In the genomic region with DNA sequence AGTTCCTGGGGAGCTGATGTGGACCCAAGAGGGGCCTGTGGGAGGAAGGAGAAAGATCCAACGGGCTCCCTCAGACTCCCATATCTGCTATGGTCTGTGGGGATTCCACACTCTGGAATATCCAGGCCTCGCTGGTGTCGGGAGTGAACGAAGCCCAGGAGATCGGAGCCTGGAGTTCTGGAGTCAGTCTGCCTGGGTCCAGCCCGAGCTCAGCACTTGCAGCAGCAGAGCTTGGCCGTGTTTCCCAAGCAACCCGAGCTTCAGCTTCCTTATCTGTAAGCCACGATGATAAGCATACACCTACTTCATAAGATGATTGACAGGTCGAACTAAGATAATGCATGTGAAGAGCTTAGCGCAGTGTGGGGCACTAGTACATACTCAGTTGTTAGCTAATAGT, we compare ENCODE assay signal across 19 cellular contexts. TPM values are rescaled to one million over a fixed set of nuclear protein-coding genes. Genes with fewer than 3 reads are reported as not detected.
DNase-seq lines count a peak whose midpoint lies in the region; ATAC-seq, FAIRE-seq and TF ChIP-seq lines count a peak whose summit lies in the region.
"Had no signal": no experiment of that assay in that cellular context is flagged by ENCODE, and none has a peak within 500 bp of the region (broad histone marks: within the 10 kb centered on the region; RNA-seq: fewer than 3 reads in every experiment).

No MANE protein-coding gene starts in this region.

- peaks cover 47% of the 10 kb centered on the region for H3K4me1 ChIP-seq in left ventricle myocardium inferior
- peaks cover 10% of the 10 kb centered on the region for H3K4me1 ChIP-seq in right cardiac atrium (ENCODE audit: control insufficient read depth, insufficient read depth, low read length)

- H3K27me3 ChIP-seq in left ventricle myocardium inferior (ENCODE audit: low read depth): no peaks in the 10 kb centered on the region
- H3K27me3 ChIP-seq in right cardiac atrium (ENCODE audit: control insufficient read depth, insufficient read depth): no peaks in the 10 kb centered on the region
- H3K27me3 ChIP-seq: Peyer's patch had no signal

- H3K4me3 ChIP-seq in left ventricle myocardium inferior: no peak overlapping the region
- no peak overlapping the region for H3K4me3 ChIP-seq in right cardiac atrium (ENCODE audit: low read length)
- H3K4me3 ChIP-seq: Peyer's patch had no signal

- 54% methylated on average over 11 of the region's 11 CpGs for WGBS in right cardiac atrium

- DNase-seq in Right ventricle myocardium inferior (ENCODE audit: missing footprints): peak; percentile 60
- no peak for DNase-seq in left ventricle myocardium inferior
- DNase-seq in amniotic epithelial cell (ENCODE audit: low read depth): peak; percentile 93
- DNase-seq in right cardiac atrium: peak in 2 of 3 donors; percentile 49 to 69
- no peak for DNase-seq in urothelium cell line (ENCODE audit: low spot score)
- no peak for DNase-seq in GM13977 (ENCODE audit: low spot score)
- no peak for DNase-seq in NCI-H187 treated with DMSO at 0.1 percent for 48 hours (lab: John Stamatoyannopoulos, UW)
- DNase-seq: DMS153, GDM1, GOT3, NCI-H1417, NCI-H1930, NCI-H2171, NCI-H446 treated with DMSO at 0.1 percent for 48 hours, Peyer's patch, SHP77, SK-N-SH had no signal

- H3K27ac ChIP-seq in left ventricle myocardium inferior (replicated peaks): no peak overlapping the region
- no peak overlapping the region for H3K27ac ChIP-seq in right cardiac atrium (ENCODE audit: low read length)
- H3K27ac ChIP-seq: Peyer's patch had no signal

- H3K36me3 ChIP-seq in left ventricle myocardium inferior: no peaks in the 10 kb centered on the region
- H3K36me3 ChIP-seq: Peyer's patch had no signal

- in situ Hi-C loops in GM13977 (cut with MboI; ENCODE audit: low pct_unique_long_range_greater_than_20kb, low sequenced_read_pairs, unreplicated experiment): no loop called here

- ATAC-seq in Right ventricle myocardium inferior: peak; percentile 9
- ATAC-seq in right cardiac atrium: peak in 1 of 2 donors; percentile 13
- no peak for ATAC-seq in GM19455 (IDR thresholded peaks at IDR 0.05; ENCODE audit: unreplicated experiment)

- intact Hi-C loops in Right ventricle myocardium inferior (cut with DNase I) (no loop called here), left ventricle myocardium inferior (cut with micrococcal nuclease) (no loop called here), right cardiac atrium (cut with DNase I) (loop anchor here in 2 of 4 donors (10.0 kb wide), 3 partner anchors 57 to 203 kb away; no protein-coding TSS in a partner anchor)

- TF ChIP-seq CTCF in left ventricle myocardium inferior (IDR thresholded peaks at IDR 0.05; ENCODE audit: borderline replicate concordance) (no peak), GM13977 (IDR thresholded peaks at IDR 0.05; ENCODE audit: extremely low read depth, insufficient read depth, missing control alignments) (no peak)

- H3K9me3 ChIP-seq in left ventricle myocardium inferior (replicated peaks): no peaks in the 10 kb centered on the region
- H3K9me3 ChIP-seq in right cardiac atrium (ENCODE audit: control insufficient read depth, low read length): no peaks in the 10 kb centered on the region
- H3K9me3 ChIP-seq: Peyer's patch, SK-N-SH had no signal

- FAIRE-seq in urothelium cell line (lab: Jason Lieb, UNC): peak; percentile 56
- FAIRE-seq: GM19239 had no signal

RNA-seq across cellular contexts. Expression of a gene that starts 10.1 kb away (rescaled TPM):
- total RNA-seq in Right ventricle myocardium inferior: 7.6 TPM
- total RNA-seq in left ventricle myocardium inferior: 26.5 TPM
- total RNA-seq in right cardiac atrium: 10 to 100 TPM; 13.9 to 46.0 (median 23.5) TPM
- polyA plus RNA-seq in right cardiac atrium: 3.4 TPM

Comparison
In these comparisons a context has a peak if more than half of its experiments do, and no peak if none do; other contexts are left out.
1. DNase-seq: peak in Right ventricle myocardium inferior (single experiment), amniotic epithelial cell (single experiment) and right cardiac atrium (2 of 3); none in left ventricle myocardium inferior (single experiment), urothelium cell line (single experiment), GM13977 (single experiment) and NCI-H187 treated with DMSO at 0.1 percent for 48 hours (single experiment).